Comparison of ENCODE assay signal across 1 cellular context in the genomic region with DNA sequence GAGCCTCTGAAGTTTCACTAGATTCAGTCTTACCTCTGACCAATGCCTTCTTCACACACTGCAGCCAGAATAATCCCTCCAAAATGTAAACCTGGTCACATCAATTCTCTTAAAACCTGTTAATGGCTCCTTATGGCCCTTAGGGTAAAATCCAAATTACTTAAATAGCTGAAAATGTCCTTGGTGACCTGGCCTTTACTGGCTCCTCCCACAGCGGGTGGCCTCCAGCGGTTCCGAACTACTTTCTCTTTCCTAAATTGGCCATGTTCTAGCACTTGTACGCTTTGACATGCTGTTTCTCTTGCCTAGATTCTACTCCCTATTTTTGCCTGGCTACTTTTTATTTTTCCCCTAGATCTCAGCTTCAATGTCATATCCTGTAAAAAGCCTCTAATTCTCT.
TF ChIP-seq lines count a peak whose summit lies in the region.

No MANE protein-coding gene starts in this region.

TF ChIP-seq in WTC11, 78 proteins besides CTCF, POLR2A, EP300 and RAD21:
- TF ChIP-seq, protein P1, sequence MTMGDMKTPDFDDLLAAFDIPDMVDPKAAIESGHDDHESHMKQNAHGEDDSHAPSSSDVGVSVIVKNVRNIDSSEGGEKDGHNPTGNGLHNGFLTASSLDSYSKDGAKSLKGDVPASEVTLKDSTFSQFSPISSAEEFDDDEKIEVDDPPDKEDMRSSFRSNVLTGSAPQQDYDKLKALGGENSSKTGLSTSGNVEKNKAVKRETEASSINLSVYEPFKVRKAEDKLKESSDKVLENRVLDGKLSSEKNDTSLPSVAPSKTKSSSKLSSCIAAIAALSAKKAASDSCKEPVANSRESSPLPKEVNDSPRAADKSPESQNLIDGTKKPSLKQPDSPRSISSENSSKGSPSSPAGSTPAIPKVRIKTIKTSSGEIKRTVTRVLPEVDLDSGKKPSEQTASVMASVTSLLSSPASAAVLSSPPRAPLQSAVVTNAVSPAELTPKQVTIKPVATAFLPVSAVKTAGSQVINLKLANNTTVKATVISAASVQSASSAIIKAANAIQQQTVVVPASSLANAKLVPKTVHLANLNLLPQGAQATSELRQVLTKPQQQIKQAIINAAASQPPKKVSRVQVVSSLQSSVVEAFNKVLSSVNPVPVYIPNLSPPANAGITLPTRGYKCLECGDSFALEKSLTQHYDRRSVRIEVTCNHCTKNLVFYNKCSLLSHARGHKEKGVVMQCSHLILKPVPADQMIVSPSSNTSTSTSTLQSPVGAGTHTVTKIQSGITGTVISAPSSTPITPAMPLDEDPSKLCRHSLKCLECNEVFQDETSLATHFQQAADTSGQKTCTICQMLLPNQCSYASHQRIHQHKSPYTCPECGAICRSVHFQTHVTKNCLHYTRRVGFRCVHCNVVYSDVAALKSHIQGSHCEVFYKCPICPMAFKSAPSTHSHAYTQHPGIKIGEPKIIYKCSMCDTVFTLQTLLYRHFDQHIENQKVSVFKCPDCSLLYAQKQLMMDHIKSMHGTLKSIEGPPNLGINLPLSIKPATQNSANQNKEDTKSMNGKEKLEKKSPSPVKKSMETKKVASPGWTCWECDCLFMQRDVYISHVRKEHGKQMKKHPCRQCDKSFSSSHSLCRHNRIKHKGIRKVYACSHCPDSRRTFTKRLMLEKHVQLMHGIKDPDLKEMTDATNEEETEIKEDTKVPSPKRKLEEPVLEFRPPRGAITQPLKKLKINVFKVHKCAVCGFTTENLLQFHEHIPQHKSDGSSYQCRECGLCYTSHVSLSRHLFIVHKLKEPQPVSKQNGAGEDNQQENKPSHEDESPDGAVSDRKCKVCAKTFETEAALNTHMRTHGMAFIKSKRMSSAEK (CRISPR knock-in tag; IDR thresholded peaks at IDR 0.05; ENCODE audit: borderline replicate concordance): no peak
- no peak for TF ChIP-seq ZNF671 (CRISPR knock-in tag; IDR thresholded peaks at IDR 0.05)
- TF ChIP-seq ZNF416 (CRISPR knock-in tag; IDR thresholded peaks at IDR 0.05): no peak
- TF ChIP-seq, protein P2, sequence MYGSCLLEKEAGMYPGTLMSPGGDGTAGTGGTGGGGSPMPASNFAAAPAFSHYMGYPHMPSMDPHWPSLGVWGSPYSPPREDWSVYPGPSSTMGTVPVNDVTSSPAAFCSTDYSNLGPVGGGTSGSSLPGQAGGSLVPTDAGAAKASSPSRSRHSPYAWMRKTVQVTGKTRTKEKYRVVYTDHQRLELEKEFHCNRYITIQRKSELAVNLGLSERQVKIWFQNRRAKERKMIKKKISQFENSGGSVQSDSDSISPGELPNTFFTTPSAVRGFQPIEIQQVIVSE (CRISPR knock-in tag; IDR thresholded peaks at IDR 0.05; ENCODE audit: borderline replicate concordance): no peak
- TF ChIP-seq JAZF1 (CRISPR knock-in tag; IDR thresholded peaks at IDR 0.05): no peak
- TF ChIP-seq, protein P3, sequence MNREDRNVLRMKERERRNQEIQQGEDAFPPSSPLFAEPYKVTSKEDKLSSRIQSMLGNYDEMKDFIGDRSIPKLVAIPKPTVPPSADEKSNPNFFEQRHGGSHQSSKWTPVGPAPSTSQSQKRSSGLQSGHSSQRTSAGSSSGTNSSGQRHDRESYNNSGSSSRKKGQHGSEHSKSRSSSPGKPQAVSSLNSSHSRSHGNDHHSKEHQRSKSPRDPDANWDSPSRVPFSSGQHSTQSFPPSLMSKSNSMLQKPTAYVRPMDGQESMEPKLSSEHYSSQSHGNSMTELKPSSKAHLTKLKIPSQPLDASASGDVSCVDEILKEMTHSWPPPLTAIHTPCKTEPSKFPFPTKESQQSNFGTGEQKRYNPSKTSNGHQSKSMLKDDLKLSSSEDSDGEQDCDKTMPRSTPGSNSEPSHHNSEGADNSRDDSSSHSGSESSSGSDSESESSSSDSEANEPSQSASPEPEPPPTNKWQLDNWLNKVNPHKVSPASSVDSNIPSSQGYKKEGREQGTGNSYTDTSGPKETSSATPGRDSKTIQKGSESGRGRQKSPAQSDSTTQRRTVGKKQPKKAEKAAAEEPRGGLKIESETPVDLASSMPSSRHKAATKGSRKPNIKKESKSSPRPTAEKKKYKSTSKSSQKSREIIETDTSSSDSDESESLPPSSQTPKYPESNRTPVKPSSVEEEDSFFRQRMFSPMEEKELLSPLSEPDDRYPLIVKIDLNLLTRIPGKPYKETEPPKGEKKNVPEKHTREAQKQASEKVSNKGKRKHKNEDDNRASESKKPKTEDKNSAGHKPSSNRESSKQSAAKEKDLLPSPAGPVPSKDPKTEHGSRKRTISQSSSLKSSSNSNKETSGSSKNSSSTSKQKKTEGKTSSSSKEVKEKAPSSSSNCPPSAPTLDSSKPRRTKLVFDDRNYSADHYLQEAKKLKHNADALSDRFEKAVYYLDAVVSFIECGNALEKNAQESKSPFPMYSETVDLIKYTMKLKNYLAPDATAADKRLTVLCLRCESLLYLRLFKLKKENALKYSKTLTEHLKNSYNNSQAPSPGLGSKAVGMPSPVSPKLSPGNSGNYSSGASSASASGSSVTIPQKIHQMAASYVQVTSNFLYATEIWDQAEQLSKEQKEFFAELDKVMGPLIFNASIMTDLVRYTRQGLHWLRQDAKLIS (CRISPR knock-in tag; IDR thresholded peaks at IDR 0.05; ENCODE audit: borderline replicate concordance): no peak
- TF ChIP-seq, protein P4, sequence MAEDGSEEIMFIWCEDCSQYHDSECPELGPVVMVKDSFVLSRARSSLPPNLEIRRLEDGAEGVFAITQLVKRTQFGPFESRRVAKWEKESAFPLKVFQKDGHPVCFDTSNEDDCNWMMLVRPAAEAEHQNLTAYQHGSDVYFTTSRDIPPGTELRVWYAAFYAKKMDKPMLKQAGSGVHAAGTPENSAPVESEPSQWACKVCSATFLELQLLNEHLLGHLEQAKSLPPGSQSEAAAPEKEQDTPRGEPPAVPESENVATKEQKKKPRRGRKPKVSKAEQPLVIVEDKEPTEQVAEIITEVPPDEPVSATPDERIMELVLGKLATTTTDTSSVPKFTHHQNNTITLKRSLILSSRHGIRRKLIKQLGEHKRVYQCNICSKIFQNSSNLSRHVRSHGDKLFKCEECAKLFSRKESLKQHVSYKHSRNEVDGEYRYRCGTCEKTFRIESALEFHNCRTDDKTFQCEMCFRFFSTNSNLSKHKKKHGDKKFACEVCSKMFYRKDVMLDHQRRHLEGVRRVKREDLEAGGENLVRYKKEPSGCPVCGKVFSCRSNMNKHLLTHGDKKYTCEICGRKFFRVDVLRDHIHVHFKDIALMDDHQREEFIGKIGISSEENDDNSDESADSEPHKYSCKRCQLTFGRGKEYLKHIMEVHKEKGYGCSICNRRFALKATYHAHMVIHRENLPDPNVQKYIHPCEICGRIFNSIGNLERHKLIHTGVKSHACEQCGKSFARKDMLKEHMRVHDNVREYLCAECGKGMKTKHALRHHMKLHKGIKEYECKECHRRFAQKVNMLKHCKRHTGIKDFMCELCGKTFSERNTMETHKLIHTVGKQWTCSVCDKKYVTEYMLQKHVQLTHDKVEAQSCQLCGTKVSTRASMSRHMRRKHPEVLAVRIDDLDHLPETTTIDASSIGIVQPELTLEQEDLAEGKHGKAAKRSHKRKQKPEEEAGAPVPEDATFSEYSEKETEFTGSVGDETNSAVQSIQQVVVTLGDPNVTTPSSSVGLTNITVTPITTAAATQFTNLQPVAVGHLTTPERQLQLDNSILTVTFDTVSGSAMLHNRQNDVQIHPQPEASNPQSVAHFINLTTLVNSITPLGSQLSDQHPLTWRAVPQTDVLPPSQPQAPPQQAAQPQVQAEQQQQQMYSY (CRISPR knock-in tag; IDR thresholded peaks at IDR 0.05): no peak
- TF ChIP-seq TEAD4 (CRISPR knock-in tag; IDR thresholded peaks at IDR 0.05): no peak
- TF ChIP-seq, protein P5, sequence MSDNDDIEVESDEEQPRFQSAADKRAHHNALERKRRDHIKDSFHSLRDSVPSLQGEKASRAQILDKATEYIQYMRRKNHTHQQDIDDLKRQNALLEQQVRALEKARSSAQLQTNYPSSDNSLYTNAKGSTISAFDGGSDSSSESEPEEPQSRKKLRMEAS (CRISPR knock-in tag; IDR thresholded peaks at IDR 0.05): no peak
- TF ChIP-seq KAT7 (CRISPR knock-in tag; IDR thresholded peaks at IDR 0.05; ENCODE audit: borderline replicate concordance): no peak
- TF ChIP-seq CBFB (CRISPR knock-in tag; IDR thresholded peaks at IDR 0.05; ENCODE audit: low read depth): no peak
- TF ChIP-seq, protein P6, sequence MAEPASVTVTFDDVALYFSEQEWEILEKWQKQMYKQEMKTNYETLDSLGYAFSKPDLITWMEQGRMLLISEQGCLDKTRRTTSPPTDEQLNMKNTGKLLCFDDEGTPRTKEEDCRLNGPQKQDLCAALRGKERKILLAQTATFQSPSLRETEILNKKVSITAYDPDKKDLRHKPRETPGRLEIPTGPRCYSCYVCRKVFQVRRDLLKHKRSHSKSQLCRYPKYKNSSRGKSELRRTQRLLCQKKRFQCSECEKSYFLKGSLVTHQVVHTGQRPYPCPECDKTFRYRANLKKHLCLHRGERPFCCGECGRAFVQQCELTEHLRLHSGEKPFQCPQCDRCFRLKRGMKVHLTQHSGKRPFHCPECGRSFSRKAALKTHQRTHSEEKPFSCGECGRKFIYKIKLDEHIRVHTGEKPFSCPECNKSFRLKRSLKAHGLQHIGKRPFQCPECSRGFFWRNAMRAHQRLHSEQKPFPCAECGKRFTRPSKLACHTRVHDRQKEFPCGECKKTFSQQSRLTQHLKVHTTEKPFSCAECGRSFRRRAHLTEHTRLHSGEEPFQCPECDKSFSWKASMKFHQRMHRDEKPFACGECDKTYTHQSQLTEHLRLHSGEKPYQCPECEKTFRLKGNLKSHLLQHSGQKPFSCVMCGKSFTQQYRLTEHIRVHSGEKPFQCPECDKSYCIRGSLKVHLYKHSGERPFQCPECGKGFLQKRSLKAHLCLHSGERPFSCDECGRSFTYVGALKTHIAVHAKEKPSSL (CRISPR knock-in tag; conservative IDR thresholded peaks at IDR 0.05): no peak
- TF ChIP-seq, protein P7, sequence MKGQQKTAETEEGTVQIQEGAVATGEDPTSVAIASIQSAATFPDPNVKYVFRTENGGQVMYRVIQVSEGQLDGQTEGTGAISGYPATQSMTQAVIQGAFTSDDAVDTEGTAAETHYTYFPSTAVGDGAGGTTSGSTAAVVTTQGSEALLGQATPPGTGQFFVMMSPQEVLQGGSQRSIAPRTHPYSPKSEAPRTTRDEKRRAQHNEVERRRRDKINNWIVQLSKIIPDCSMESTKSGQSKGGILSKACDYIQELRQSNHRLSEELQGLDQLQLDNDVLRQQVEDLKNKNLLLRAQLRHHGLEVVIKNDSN (CRISPR knock-in tag; IDR thresholded peaks at IDR 0.05): no peak
- TF ChIP-seq GTF2I (CRISPR knock-in tag; conservative IDR thresholded peaks at IDR 0.05): no peak
